Comparison of ENCODE assay signal across 12 cellular contexts in genomic region chr22:39287076-39287743, GRCh38. TPM values are rescaled to one million over a fixed set of nuclear protein-coding genes. Genes with fewer than 3 reads are reported as not detected.
DNase-seq lines count a peak whose midpoint lies in the region; ATAC-seq lines count a peak whose summit lies in the region.
"Had no signal": no experiment of that assay in that cellular context is flagged by ENCODE, and none has a peak within 500 bp of the region (broad histone marks: within the 10 kb centered on the region; RNA-seq: fewer than 3 reads in every experiment).

No MANE protein-coding gene starts in this region.

- H3K27me3 Mint-ChIP-seq in stimulated activated memory B cell treated with anti-CD40 and anti-IgM and Interleukin-4, amounts not matched to agents 10 μg/mL and 1 μg/mL and 100 μg/mL, for 72 hours = peaks cover 11% of the 10 kb centered on the region

- in situ Hi-C loops in GM23248 (cut with MboI) = no loop called here

- peak overlapping the region; percentile 0 for H3K4me3 Mint-ChIP-seq in stimulated activated memory B cell treated with anti-CD40 and anti-IgM and Interleukin-4, amounts not matched to agents 10 μg/mL and 1 μg/mL and 100 μg/mL, for 72 hours

- H3K27me3 ChIP-seq in GM23248 (replicated peaks; ENCODE audit: insufficient read depth) = no peaks in the 10 kb centered on the region

- 80 to 85% methylated on average over 8 of the region's 8 CpGs for WGBS in GM23248 (ENCODE audit: low coverage in 1 of 2, low lambda C conversion rate in 2 of 2, missing lambda C conversion rate in 2 of 2), 2 experiments

- H3K36me3 ChIP-seq in GM23248 (ENCODE audit: low read depth) = no peaks in the 10 kb centered on the region

- peak overlapping the region; percentile 84 for H3K27ac Mint-ChIP-seq in stimulated activated memory B cell treated with anti-CD40 and anti-IgM and Interleukin-4, amounts not matched to agents 10 μg/mL and 1 μg/mL and 100 μg/mL, for 72 hours

- H3K4me2 ChIP-seq in GM23248 (ENCODE audit: unreplicated experiment) = no peak overlapping the region

- peak; percentile 46 for DNase-seq in NCI-H82 (lab: John Stamatoyannopoulos, UW)
- DNase-seq in NCI-H82 treated with DMSO at 0.1 percent for 48 hours (lab: John Stamatoyannopoulos, UW; ENCODE audit: unreplicated experiment) = no peak
- DNase-seq in NOMO-1 treated with dmso at 0.1 percent for 144 hours (lab: John Stamatoyannopoulos, UW; ENCODE audit: unreplicated experiment) = peak; percentile 95
- DNase-seq in germinal center (ENCODE audit: low spot score) = peak; percentile 61
- DNase-seq in GM23248 = no peak
- no peak for DNase-seq in stimulated activated naive CD8-positive, alpha-beta T cell treated with anti-CD3 and anti-CD28 coated beads, Interleukin-15, Interleukin-2, amounts not matched to agents 100 U/mL and 50 U/mL, for 24 hours
- DNase-seq in NCI-H2196 (lab: John Stamatoyannopoulos, UW; ENCODE audit: unreplicated experiment) = no peak
- DNase-seq: erythroblast, NCI-H1105 had no signal

- no peaks in the 10 kb centered on the region for H4K20me1 ChIP-seq in GM23248 (ENCODE audit: insufficient read depth)

- no peak overlapping the region for H3K4me3 ChIP-seq in GM23248

- H3K9me3 ChIP-seq in GM23248 (ENCODE audit: low read depth) = no peaks in the 10 kb centered on the region

- peaks cover 33% of the 10 kb centered on the region for H3K4me1 Mint-ChIP-seq in stimulated activated memory B cell treated with anti-CD40 and anti-IgM and Interleukin-4, amounts not matched to agents 10 μg/mL and 1 μg/mL and 100 μg/mL, for 72 hours

- peak; percentile 90 for ATAC-seq in stimulated activated memory B cell treated with anti-CD40 and anti-IgM and Interleukin-4, amounts not matched to agents 10 μg/mL and 1 μg/mL and 100 μg/mL, for 72 hours
- ATAC-seq in stimulated activated naive CD8-positive, alpha-beta T cell treated with anti-CD3 and anti-CD28 coated beads, Interleukin-15, Interleukin-2, amounts not matched to agents 100 U/mL and 50 U/mL, for 24 hours = no peak
- ATAC-seq: left lobe of liver had no signal

- peaks cover 2% of the 10 kb centered on the region for H3K9me3 Mint-ChIP-seq in stimulated activated memory B cell treated with anti-CD40 and anti-IgM and Interleukin-4, amounts not matched to agents 10 μg/mL and 1 μg/mL and 100 μg/mL, for 72 hours

- H3K9ac ChIP-seq in GM23248 = no peak overlapping the region

- H3K79me2 ChIP-seq in GM23248 (ENCODE audit: insufficient read depth) = no peaks in the 10 kb centered on the region

- H3K27ac ChIP-seq in GM23248 = no peak overlapping the region
- H3K27ac ChIP-seq: 22Rv1 had no signal

- peaks cover 3% of the 10 kb centered on the region for H3K4me1 ChIP-seq in GM23248 (ENCODE audit: insufficient read depth)

- H3F3A ChIP-seq in GM23248 (ENCODE audit: insufficient read depth) = no peaks in the 10 kb centered on the region

- H3K36me3 Mint-ChIP-seq in stimulated activated memory B cell treated with anti-CD40 and anti-IgM and Interleukin-4, amounts not matched to agents 10 μg/mL and 1 μg/mL and 100 μg/mL, for 72 hours = peaks cover 6% of the 10 kb centered on the region

- H2AFZ ChIP-seq in GM23248 = no peak overlapping the region

- H3K9me2 ChIP-seq in GM23248 (ENCODE audit: insufficient read depth) = no peaks in the 10 kb centered on the region

RNA-seq across cellular contexts. Expression of gene RPL3, which starts 32.2 kb away (rescaled TPM):
- 1,555 and 2,353 TPM in 2 replicates for total RNA-seq in GM23248 (2014; rRNA removed; shearing (Covaris generic))
- 920 and 929 TPM in 2 replicates for polyA plus RNA-seq in GM23248 (2016; fragmentation: Nextera tagmentation; extraction: Ambion mirVana)

RNA-seq across cellular contexts. Expression of gene PDGFB, which starts 42.4 kb away (rescaled TPM):
- not detected in 2 replicates for total RNA-seq in GM23248 (2014; rRNA removed; shearing (Covaris generic))
- 0.14 and 0.49 TPM in 2 replicates for polyA plus RNA-seq in GM23248 (2016; fragmentation: Nextera tagmentation; extraction: Ambion mirVana)

Comparison
In these comparisons a context has a peak if more than half of its experiments do, and no peak if none do; other contexts are left out.
1. DNase-seq: peak in NCI-H82 (single experiment), NOMO-1 treated with dmso at 0.1 percent for 144 hours (single experiment) and germinal center (single experiment); none in NCI-H82 treated with DMSO at 0.1 percent for 48 hours (single experiment), GM23248 (single experiment), stimulated activated naive CD8-positive, alpha-beta T cell treated with anti-CD3 and anti-CD28 coated beads, Interleukin-15, Interleukin-2, amounts not matched to agents 100 U/mL and 50 U/mL, for 24 hours (single experiment) and NCI-H2196 (single experiment).